ENCODE assay signal across 9 cellular contexts in genomic region chr10:62853710-62854109, GRCh38. TPM values are rescaled to one million over a fixed set of nuclear protein-coding genes. Genes with fewer than 3 reads are reported as not detected.
DNase-seq lines count a peak whose midpoint lies in the region; ATAC-seq and TF ChIP-seq lines count a peak whose summit lies in the region.
"Had no signal": no experiment of that assay in that cellular context is flagged by ENCODE, and none has a peak within 500 bp of the region (broad histone marks: within the 10 kb centered on the region; RNA-seq: fewer than 3 reads in every experiment).

No MANE protein-coding gene starts in this region.

- H3K27ac ChIP-seq in PC-9, result no peak overlapping the region
- H3K27ac ChIP-seq in mammary epithelial cell (ENCODE audit: insufficient read depth, low read depth, low read length), result no peak overlapping the region

- H3K4me3 ChIP-seq in PC-9, result no peak overlapping the region
- no peak overlapping the region for H3K4me3 ChIP-seq in mammary epithelial cell (replicated peaks in 1 of 3; ENCODE audit: insufficient read depth in 1 of 3, low read depth in 2 of 3, low read length in 3 of 3)

- in situ Hi-C loops in mammary epithelial cell (cut with MboI; ENCODE audit: low sequenced_read_pairs in 2 of 2), result no loop called here

- H4K20me1 ChIP-seq in PC-9 (ENCODE audit: insufficient read depth) (no peaks in the 10 kb centered on the region), mammary epithelial cell (ENCODE audit: insufficient read depth, low read length) (no peaks in the 10 kb centered on the region)

- no peaks in the 10 kb centered on the region for H3K36me3 Mint-ChIP-seq in activated CD8-positive, alpha-beta T cell treated with anti-CD3 and anti-CD28 coated beads, Interleukin-2, amount 10 ng/mL, durations not matched to agents 7 days and 5 days (ENCODE audit: low read depth)

- peak overlapping the region; percentile 22 for H3K4me3 Mint-ChIP-seq in activated CD8-positive, alpha-beta T cell treated with anti-CD3 and anti-CD28 coated beads, Interleukin-2, amount 10 ng/mL, durations not matched to agents 7 days and 5 days
- H3K4me3 Mint-ChIP-seq: dendritic cell treated with granulocyte-macrophage colony-stimulating factor and Interleukin-4, amounts not matched to agents 40 ng/mL and 50 ng/mL, for 4 days had no signal

- dilution Hi-C loops in mammary epithelial cell (cut with HindIII; ENCODE audit: low sequenced_read_pairs), result no loop called here

- H3K36me3 ChIP-seq in PC-9 (ENCODE audit: low read depth) (no peaks in the 10 kb centered on the region), mammary epithelial cell (ENCODE audit: insufficient read depth, low read length) (no peaks in the 10 kb centered on the region)

- peaks cover 1% of the 10 kb centered on the region for H3K9me3 Mint-ChIP-seq in activated CD8-positive, alpha-beta T cell treated with anti-CD3 and anti-CD28 coated beads, Interleukin-2, amount 10 ng/mL, durations not matched to agents 7 days and 5 days (ENCODE audit: insufficient read depth)
- H3K9me3 Mint-ChIP-seq: dendritic cell treated with granulocyte-macrophage colony-stimulating factor and Interleukin-4, amounts not matched to agents 40 ng/mL and 50 ng/mL, for 4 days had no signal

- H3K9me2 ChIP-seq in PC-9 (ENCODE audit: insufficient read depth), result no peaks in the 10 kb centered on the region

- no peak overlapping the region for H3K4me2 ChIP-seq in PC-9
- no peak overlapping the region for H3K4me2 ChIP-seq in mammary epithelial cell (ENCODE audit: insufficient read depth, low read depth, low read length)

- no peaks in the 10 kb centered on the region for H3K27me3 ChIP-seq in PC-9 (ENCODE audit: insufficient read depth, low read depth)
- H3K27me3 ChIP-seq in mammary epithelial cell (ENCODE audit: insufficient read depth, low read length), result no peaks in the 10 kb centered on the region

- H2AFZ ChIP-seq in PC-9 (no peak overlapping the region), mammary epithelial cell (ENCODE audit: low read depth, low read length) (no peak overlapping the region)

- CTCF ChIA-PET in activated CD8-positive, alpha-beta T cell treated with anti-CD3 and anti-CD28 coated beads, Interleukin-2, amount 10 ng/mL, durations not matched to agents 7 days and 5 days (lab: Charles Lee), result interaction anchor here (0.7 to 2.0 kb wide), 5 partner anchors 37 to 304 kb away, joined by 3 to 10 read pairs (median 3); partner anchors contain the start of gene EGR2
- CTCF ChIA-PET in PC-9 (lab: Charles Lee), result no interaction called here
- CTCF ChIA-PET in mammary epithelial cell (lab: Charles Lee; ENCODE audit: low non-redundant PET), result no interaction called here

- POLR2A ChIA-PET in activated CD8-positive, alpha-beta T cell treated with anti-CD3 and anti-CD28 coated beads, Interleukin-2, amount 10 ng/mL, durations not matched to agents 7 days and 5 days (lab: Charles Lee), result interaction anchor here (1.0 to 1.3 kb wide), 2 partner anchors 9 to 279 kb away, joined by 3 read pairs; partner anchors contain the start of gene NRBF2
- POLR2A ChIA-PET in PC-9 (lab: Charles Lee; ENCODE audit: unreplicated experiment), result no interaction called here

- H3K27ac Mint-ChIP-seq in activated CD8-positive, alpha-beta T cell treated with anti-CD3 and anti-CD28 coated beads, Interleukin-2, amount 10 ng/mL, durations not matched to agents 7 days and 5 days, result peak overlapping the region; percentile 68
- H3K27ac Mint-ChIP-seq: dendritic cell treated with granulocyte-macrophage colony-stimulating factor and Interleukin-4, amounts not matched to agents 40 ng/mL and 50 ng/mL, for 4 days had no signal

- 91% methylated on average over 5 of the region's 5 CpGs for WGBS in mammary epithelial cell (ENCODE audit: low coverage, missing lambda C conversion rate)

- H3K4me1 ChIP-seq in PC-9 (replicated peaks; ENCODE audit: insufficient read depth), result no peaks in the 10 kb centered on the region
- no peaks in the 10 kb centered on the region for H3K4me1 ChIP-seq in mammary epithelial cell (ENCODE audit: insufficient read depth, low read length)

- BruUV-seq in PC-9 (replicated peaks; lab: Mats Ljungman, UMichigan) (no TSS peak), mammary epithelial cell (replicated peaks; lab: Mats Ljungman, UMichigan) (no TSS peak)

- intact Hi-C loops in PC-9 (cut with micrococcal nuclease; ENCODE audit: unreplicated experiment) (no loop called here), mammary epithelial cell (cut with micrococcal nuclease) (loop anchor here (5.0 to 10.0 kb wide), 2 partner anchors 151 to 229 kb away; no protein-coding TSS in a partner anchor)

- ATAC-seq in GM18511 (IDR thresholded peaks at IDR 0.05; ENCODE audit: unreplicated experiment) (peak; percentile 24), HG03066 (IDR thresholded peaks at IDR 0.05; ENCODE audit: low read depth, unreplicated experiment) (peak; percentile 18)
- peak; percentile 59 for ATAC-seq in activated CD8-positive, alpha-beta T cell treated with anti-CD3 and anti-CD28 coated beads, Interleukin-2, amount 10 ng/mL, durations not matched to agents 7 days and 5 days

- H3K9me3 ChIP-seq in PC-9 (ENCODE audit: insufficient read depth, low read depth), result no peaks in the 10 kb centered on the region
- no peaks in the 10 kb centered on the region for H3K9me3 ChIP-seq in mammary epithelial cell (replicated peaks; ENCODE audit: insufficient read depth, low read length)

- peaks cover 63% of the 10 kb centered on the region for H3K4me1 Mint-ChIP-seq in activated CD8-positive, alpha-beta T cell treated with anti-CD3 and anti-CD28 coated beads, Interleukin-2, amount 10 ng/mL, durations not matched to agents 7 days and 5 days (ENCODE audit: low read depth)

- peak; percentile 63 for DNase-seq in activated CD8-positive, alpha-beta T cell treated with anti-CD3 and anti-CD28 coated beads, Interleukin-2, amount 10 ng/mL, durations not matched to agents 7 days and 5 days
- peak; percentile 10 for DNase-seq in stimulated activated CD8-positive, alpha-beta memory T cell treated with anti-CD3 and anti-CD28 coated beads, Interleukin-12 subunit alpha, Interleukin-12 subunit beta, amount 100 ng/mL, for 4 hours (ENCODE audit: low read depth)
- DNase-seq in PC-9 (no peak), 8988T (no peak), mammary epithelial cell (no peak)
- DNase-seq: NCI-H774 had no signal

- TF ChIP-seq CTCF in PC-9 (conservative IDR thresholded peaks at IDR 0.05) (no peak), mammary epithelial cell (conservative IDR thresholded peaks at IDR 0.05 in 1 of 2, IDR thresholded peaks at IDR 0.05 in 1 of 2; ENCODE audit: extremely low read depth in 1 of 2, insufficient read depth in 1 of 2, low read depth in 1 of 2, low read length in 2 of 2) (no peak)

- no peaks in the 10 kb centered on the region; the same call in 1 of the 2 replicates for H3F3A ChIP-seq in PC-9 (ENCODE audit: insufficient read depth, low read depth)

- H3K9ac ChIP-seq in mammary epithelial cell (ENCODE audit: insufficient read depth, low read length), result no peak overlapping the region

- H3K27me3 Mint-ChIP-seq in activated CD8-positive, alpha-beta T cell treated with anti-CD3 and anti-CD28 coated beads, Interleukin-2, amount 10 ng/mL, durations not matched to agents 7 days and 5 days (ENCODE audit: low read depth), result peaks cover 5% of the 10 kb centered on the region

- H3K79me2 ChIP-seq in PC-9 (ENCODE audit: low read depth) (no peaks in the 10 kb centered on the region), mammary epithelial cell (ENCODE audit: insufficient read depth, low read length) (no peaks in the 10 kb centered on the region)

RNA-seq across cellular contexts. Expression of gene EGR2, which starts 37.5 kb away (rescaled TPM):
- total RNA-seq in activated CD8-positive, alpha-beta T cell treated with anti-CD3 and anti-CD28 coated beads, Interleukin-2, amount 10 ng/mL, durations not matched to agents 7 days and 5 days, result 1 to 10 TPM in 1 of 2 experiments, under 1 TPM in 1; 0.50 to 1.3 TPM
- total RNA-seq in PC-9 (2021) (0.24 and 0.53 TPM in 2 replicates), mammary epithelial cell (1 to 10 TPM in 1 of 2 donors, under 1 TPM in 1; 0.64 to 1.2 TPM)
- polyA plus RNA-seq in mammary epithelial cell, result 0.23 TPM
- polyA minus RNA-seq in mammary epithelial cell, result not detected

RNA-seq across cellular contexts. Expression of gene ADO, which starts 49.2 kb away (rescaled TPM):
- total RNA-seq in activated CD8-positive, alpha-beta T cell treated with anti-CD3 and anti-CD28 coated beads, Interleukin-2, amount 10 ng/mL, durations not matched to agents 7 days and 5 days, result 10 to 100 TPM; 22.2 to 22.6 TPM
- 13.6 and 13.7 TPM in 2 replicates for total RNA-seq in PC-9 (2021)
- total RNA-seq in mammary epithelial cell, result 10 to 100 TPM; 22.3 to 26.5 TPM
- 9.8 TPM for polyA plus RNA-seq in mammary epithelial cell
- polyA minus RNA-seq in mammary epithelial cell, result 7.7 TPM

Comparison
In these comparisons a context has a peak if more than half of its experiments do, and no peak if none do; other contexts are left out.
1. DNase-seq: peak in activated CD8-positive, alpha-beta T cell treated with anti-CD3 and anti-CD28 coated beads, Interleukin-2, amount 10 ng/mL, durations not matched to agents 7 days and 5 days (single experiment) and stimulated activated CD8-positive, alpha-beta memory T cell treated with anti-CD3 and anti-CD28 coated beads, Interleukin-12 subunit alpha, Interleukin-12 subunit beta, amount 100 ng/mL, for 4 hours (single experiment); none in PC-9 (0 of 2), 8988T (single experiment) and mammary epithelial cell (single experiment).
2. Peak in every context shown above with its lines, with median percentiles within 50 percentile points of each other: ATAC-seq.